ENCODE assay signal across 30 cellular contexts in genomic region chr18:58078889-58079573, GRCh38. TPM values are rescaled to one million over a fixed set of nuclear protein-coding genes. Genes with fewer than 3 reads are reported as not detected.
DNase-seq lines count a peak whose midpoint lies in the region; ATAC-seq and TF ChIP-seq lines count a peak whose summit lies in the region.
"Had no signal": no experiment of that assay in that cellular context is flagged by ENCODE, and none has a peak within 500 bp of the region (broad histone marks: within the 10 kb centered on the region; RNA-seq: fewer than 3 reads in every experiment).

No MANE protein-coding gene starts in this region.

- ATAC-seq in WTC11: no peak
- ATAC-seq: activated CD4-positive, CD25-positive, alpha-beta regulatory T cell treated with anti-CD3 and anti-CD28 coated beads, Interleukin-2, amount 50 U/mL, for 24 hours; activated CD8-positive, alpha-beta memory T cell treated with anti-CD3 and anti-CD28 coated beads, Interleukin-2, amount 10 ng/mL, durations not matched to agents 7 days and 5 days; naive thymus-derived CD8-positive, alpha-beta T cell; right lobe of liver; stimulated activated naive CD8-positive, alpha-beta T cell treated with anti-CD3 and anti-CD28 coated beads, Interleukin-15, amount 100 ng/mL, for 72 hours had no signal

- H3K4me3 Mint-ChIP-seq in WTC11: no peak overlapping the region
- no peak overlapping the region for H3K4me3 Mint-ChIP-seq in progenitor cell of endocrine pancreas (ENCODE audit: low read depth)
- H3K4me3 Mint-ChIP-seq: activated CD8-positive, alpha-beta memory T cell treated with anti-CD3 and anti-CD28 coated beads, Interleukin-2, amount 10 ng/mL, durations not matched to agents 7 days and 5 days; CD4-positive, alpha-beta T cell; central memory CD8-positive, alpha-beta T cell; naive thymus-derived CD8-positive, alpha-beta T cell; stimulated activated naive CD8-positive, alpha-beta T cell treated with anti-CD3 and anti-CD28 coated beads, Interleukin-15, amount 100 ng/mL, for 72 hours had no signal

- H3K4me1 ChIP-seq in HEK293 (ENCODE audit: control insufficient read depth, insufficient read depth, low read length): peaks cover 6% of the 10 kb centered on the region
- peaks cover 3 to 42% (median 6%) of the 10 kb centered on the region in 3 donors for H3K4me1 ChIP-seq in esophagus squamous epithelium
- no peaks in the 10 kb centered on the region for H3K4me1 ChIP-seq in prostate gland (replicated peaks)
- H3K4me1 ChIP-seq: left ventricle myocardium inferior, right lobe of liver, SJCRH30 had no signal

- DNase-seq in WTC11 (ENCODE audit: low spot score): no peak
- no peak for DNase-seq in esophagus squamous epithelium (lab: John Stamatoyannopoulos, UW)
- peak; percentile 54 for DNase-seq in prostate gland (ENCODE audit: low spot score)
- no peak for DNase-seq in progenitor cell of endocrine pancreas (ENCODE audit: low spot score, unreplicated experiment)
- DNase-seq in NK-92 (lab: John Stamatoyannopoulos, UW; ENCODE audit: unreplicated experiment): no peak
- DNase-seq in ecto neural progenitor cell (ENCODE audit: low spot score): no peak
- DNase-seq in activated naive CD4-positive, alpha-beta T cell treated with Interleukin-2 at 50 U/mL for 16 hours: no peak
- DNase-seq: activated CD4-positive, alpha-beta T cell treated with anti-CD3 and anti-CD28 coated beads, Interleukin-2, amount 50 U/mL, for 4 hours; activated CD8-positive, alpha-beta memory T cell treated with anti-CD3 and anti-CD28 coated beads, Interleukin-2, amount 10 ng/mL, durations not matched to agents 7 days and 5 days; activated gamma-delta T cell treated with Interleukin-2 at 50 U/mL for 16 hours; activated T-cell treated with anti-CD3 and anti-CD28 coated beads, Interleukin-2, amount 50 U/mL, for 48 hours; AML-193; CD4-positive, alpha-beta T cell; dermis blood vessel endothelial cell; Karpas-422; left ventricle myocardium inferior; naive thymus-derived CD8-positive, alpha-beta T cell; NCI-H1417 treated with DMSO at 0.1 percent for 48 hours; NCI-H2081 treated with DMSO at 0.1 percent for 48 hours; NCI-H446 treated with DMSO at 0.1 percent for 48 hours; right lobe of liver; RPMI8226; SJCRH30; stimulated activated CD4-positive, alpha-beta T cell treated with anti-CD3 and anti-CD28 coated beads, Interleukin-12 subunit alpha, Interleukin-12 subunit beta, amount 100 ng/mL, for 4 hours; stimulated activated CD4-positive, alpha-beta T cell treated with anti-CD3 and anti-CD28 coated beads, Interleukin-2, amount 100 ng/mL, for 48 hours; stimulated activated naive CD8-positive, alpha-beta T cell treated with anti-CD3 and anti-CD28 coated beads, Interleukin-15, amount 100 ng/mL, for 72 hours had no signal

- H3K27me3 ChIP-seq in esophagus squamous epithelium (no peaks in the 10 kb centered on the region), prostate gland (replicated peaks; ENCODE audit: insufficient read depth) (no peaks in the 10 kb centered on the region)
- H3K27me3 ChIP-seq: right lobe of liver, SJCRH30, thyroid gland had no signal

- H3K36me3 Mint-ChIP-seq in WTC11 (peaks cover 6% of the 10 kb centered on the region; the same call in 1 of the 2 replicates), progenitor cell of endocrine pancreas (ENCODE audit: insufficient read depth) (peaks cover 9% of the 10 kb centered on the region)
- H3K36me3 Mint-ChIP-seq: activated CD8-positive, alpha-beta memory T cell treated with anti-CD3 and anti-CD28 coated beads, Interleukin-2, amount 10 ng/mL, durations not matched to agents 7 days and 5 days had no signal

- H3K27ac ChIP-seq in HEK293 (ENCODE audit: extremely low read depth, low read depth, low read length): no peak overlapping the region
- peak overlapping the region; percentile 49 to 85 (median 71) for H3K27ac ChIP-seq in esophagus squamous epithelium
- H3K27ac ChIP-seq in prostate gland: peak overlapping the region; percentile 59 to 61
- H3K27ac ChIP-seq: left ventricle myocardium inferior, right lobe of liver, SJCRH30 had no signal

- no peaks in the 10 kb centered on the region for H3K27me3 Mint-ChIP-seq in WTC11 (ENCODE audit: low read depth)
- H3K27me3 Mint-ChIP-seq in progenitor cell of endocrine pancreas: no peaks in the 10 kb centered on the region
- H3K27me3 Mint-ChIP-seq: stimulated activated naive CD8-positive, alpha-beta T cell treated with anti-CD3 and anti-CD28 coated beads, Interleukin-15, amount 100 ng/mL, for 72 hours had no signal

- WGBS in esophagus squamous epithelium, 2 donors: 43 to 57% methylated on average over 10 to 11 of the region's 11 CpGs
- 84% methylated on average over 11 of the region's 11 CpGs for WGBS in prostate gland

- intact Hi-C loops in esophagus squamous epithelium (cut with DNase I): no loop called here
- intact Hi-C loops in prostate gland (cut with DNase I): no loop called here

- H3K36me3 ChIP-seq in HEK293 (ENCODE audit: control insufficient read depth in 2 of 2, insufficient read depth in 1 of 2, low read length in 2 of 2) (no peaks in the 10 kb centered on the region), esophagus squamous epithelium (no peaks in the 10 kb centered on the region), prostate gland (no peaks in the 10 kb centered on the region)
- H3K36me3 ChIP-seq: left ventricle myocardium inferior, right lobe of liver, SJCRH30, thyroid gland had no signal

- no peak for TF ChIP-seq CTCF in HEK293 (tag by site-specific recombination; IDR thresholded peaks at IDR 0.05)
- no peak for TF ChIP-seq CTCF in WTC11 (IDR thresholded peaks at IDR 0.05)
- TF ChIP-seq CTCF in esophagus squamous epithelium (IDR thresholded peaks at IDR 0.05): no peak
- TF ChIP-seq CTCF in prostate gland (IDR thresholded peaks at IDR 0.05): no peak
- TF ChIP-seq CTCF in progenitor cell of endocrine pancreas (IDR thresholded peaks at IDR 0.05; ENCODE audit: unreplicated experiment): no peak

- CTCF ChIA-PET in HEK293 (lab: Yijun Ruan, JAX) (interaction anchor here (0.6 to 1.0 kb wide), 4 partner anchors 12 to 43 kb away, joined by 3 to 6 read pairs (median 3); partner anchors contain the start of gene NEDD4L), WTC11 (lab: Charles Lee) (interaction anchor here (0.6 kb wide), 1 partner anchor 43 kb away, joined by 3 read pairs; no protein-coding TSS in a partner anchor)

- H3K9me3 Mint-ChIP-seq in WTC11 (peaks cover 6% of the 10 kb centered on the region), progenitor cell of endocrine pancreas (ENCODE audit: low read depth) (peaks cover 2% of the 10 kb centered on the region)
- H3K9me3 Mint-ChIP-seq: CD4-positive, alpha-beta T cell; stimulated activated naive CD8-positive, alpha-beta T cell treated with anti-CD3 and anti-CD28 coated beads, Interleukin-15, amount 100 ng/mL, for 72 hours had no signal

- TF ChIP-seq POLR2A in esophagus squamous epithelium (IDR thresholded peaks at IDR 0.05): no peak
- no peak for TF ChIP-seq POLR2A in prostate gland (IDR thresholded peaks at IDR 0.05)

- H3K4me1 Mint-ChIP-seq in WTC11 (peaks cover 45% of the 10 kb centered on the region), progenitor cell of endocrine pancreas (ENCODE audit: low read depth) (peaks cover 7% of the 10 kb centered on the region)
- H3K4me1 Mint-ChIP-seq: activated CD8-positive, alpha-beta memory T cell treated with anti-CD3 and anti-CD28 coated beads, Interleukin-2, amount 10 ng/mL, durations not matched to agents 7 days and 5 days; central memory CD8-positive, alpha-beta T cell; stimulated activated naive CD8-positive, alpha-beta T cell treated with anti-CD3 and anti-CD28 coated beads, Interleukin-15, amount 100 ng/mL, for 72 hours had no signal

- POLR2A ChIA-PET in HEK293 (lab: Yijun Ruan, JAX) (no interaction called here), WTC11 (lab: Charles Lee) (no interaction called here)

- H3K27ac Mint-ChIP-seq in WTC11 (peak overlapping the region; percentile 71), progenitor cell of endocrine pancreas (no peak overlapping the region)
- H3K27ac Mint-ChIP-seq: activated CD8-positive, alpha-beta memory T cell treated with anti-CD3 and anti-CD28 coated beads, Interleukin-2, amount 10 ng/mL, durations not matched to agents 7 days and 5 days; CD4-positive, alpha-beta T cell; naive thymus-derived CD8-positive, alpha-beta T cell; stimulated activated naive CD8-positive, alpha-beta T cell treated with anti-CD3 and anti-CD28 coated beads, Interleukin-15, amount 100 ng/mL, for 72 hours had no signal

- H3K4me3 ChIP-seq in HEK293 (ENCODE audit: low read depth, low read length) (no peak overlapping the region), esophagus squamous epithelium (no peak overlapping the region), prostate gland (no peak overlapping the region)
- H3K4me3 ChIP-seq: left ventricle myocardium inferior, right lobe of liver, SJCRH30, thyroid gland had no signal

- H3K9me3 ChIP-seq in HEK293 (ENCODE audit: control insufficient read depth, insufficient read depth, low read depth, low read length): no peaks in the 10 kb centered on the region
- H3K9me3 ChIP-seq in esophagus squamous epithelium: no peaks in the 10 kb centered on the region
- H3K9me3 ChIP-seq in prostate gland: no peaks in the 10 kb centered on the region
- H3K9me3 ChIP-seq: left ventricle myocardium inferior, right lobe of liver, SJCRH30, thyroid gland had no signal

TF ChIP-seq in HEK293, 187 proteins besides CTCF, POLR2A, EP300 and RAD21:
- TF ChIP-seq REPIN1 (tag by site-specific recombination; IDR thresholded peaks at IDR 0.05; ENCODE audit: low read depth) (no peak), PRDM1 (tag by site-specific recombination; IDR thresholded peaks at IDR 0.05) (peak; percentile 26; the same call in 1 of the 2 replicates)
TF ChIP-seq in HEK293: peak in this region for 1.

TF ChIP-seq in WTC11, 78 proteins besides CTCF, POLR2A, EP300 and RAD21:
- TF ChIP-seq ATF3 (CRISPR knock-in tag; conservative IDR thresholded peaks at IDR 0.05) (no peak), NR1H2 (CRISPR knock-in tag; IDR thresholded peaks at IDR 0.05) (no peak)

RNA-seq across cellular contexts. Expression of gene NEDD4L, which starts 35.0 kb away (rescaled TPM):
- total RNA-seq in WTC11 (2021): 60.9 to 88.0 TPM (median 69.3 TPM) in 3 replicates
- total RNA-seq in esophagus squamous epithelium: 10 to 100 TPM; 17.0 to 27.6 (median 21.9) TPM
- 100 to 1,000 TPM; 280 to 420 TPM for total RNA-seq in prostate gland
- total RNA-seq in progenitor cell of endocrine pancreas: 152 and 162 TPM in 2 replicates
